In the genomic region with DNA sequence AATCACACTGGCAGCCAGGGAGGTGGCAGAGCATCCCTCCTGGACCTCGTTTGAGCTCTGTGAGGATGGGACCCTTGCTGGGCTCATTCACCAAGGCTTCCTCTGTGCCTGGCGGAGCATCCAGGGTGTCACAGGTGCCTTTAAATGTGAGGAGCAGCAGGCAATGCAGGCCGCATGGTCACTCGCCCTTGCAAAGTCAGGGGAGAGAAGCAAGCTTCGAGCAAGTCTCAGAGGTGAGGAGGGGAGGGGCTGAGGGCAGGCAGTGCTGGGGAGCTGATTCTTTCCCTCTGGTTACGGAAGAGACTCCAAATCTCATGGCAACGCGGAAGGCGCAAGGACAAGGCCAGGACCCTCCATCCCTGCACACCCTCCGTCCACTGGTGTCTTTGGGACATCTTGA, we compare ENCODE assay signal across 1 cellular context.
TF ChIP-seq lines count a peak whose summit lies in the region.

No MANE protein-coding gene starts in this region.

TF ChIP-seq in GM23338, 12 proteins besides CTCF, POLR2A, EP300 and RAD21 (continued from another document):
- TF ChIP-seq, protein P1, sequence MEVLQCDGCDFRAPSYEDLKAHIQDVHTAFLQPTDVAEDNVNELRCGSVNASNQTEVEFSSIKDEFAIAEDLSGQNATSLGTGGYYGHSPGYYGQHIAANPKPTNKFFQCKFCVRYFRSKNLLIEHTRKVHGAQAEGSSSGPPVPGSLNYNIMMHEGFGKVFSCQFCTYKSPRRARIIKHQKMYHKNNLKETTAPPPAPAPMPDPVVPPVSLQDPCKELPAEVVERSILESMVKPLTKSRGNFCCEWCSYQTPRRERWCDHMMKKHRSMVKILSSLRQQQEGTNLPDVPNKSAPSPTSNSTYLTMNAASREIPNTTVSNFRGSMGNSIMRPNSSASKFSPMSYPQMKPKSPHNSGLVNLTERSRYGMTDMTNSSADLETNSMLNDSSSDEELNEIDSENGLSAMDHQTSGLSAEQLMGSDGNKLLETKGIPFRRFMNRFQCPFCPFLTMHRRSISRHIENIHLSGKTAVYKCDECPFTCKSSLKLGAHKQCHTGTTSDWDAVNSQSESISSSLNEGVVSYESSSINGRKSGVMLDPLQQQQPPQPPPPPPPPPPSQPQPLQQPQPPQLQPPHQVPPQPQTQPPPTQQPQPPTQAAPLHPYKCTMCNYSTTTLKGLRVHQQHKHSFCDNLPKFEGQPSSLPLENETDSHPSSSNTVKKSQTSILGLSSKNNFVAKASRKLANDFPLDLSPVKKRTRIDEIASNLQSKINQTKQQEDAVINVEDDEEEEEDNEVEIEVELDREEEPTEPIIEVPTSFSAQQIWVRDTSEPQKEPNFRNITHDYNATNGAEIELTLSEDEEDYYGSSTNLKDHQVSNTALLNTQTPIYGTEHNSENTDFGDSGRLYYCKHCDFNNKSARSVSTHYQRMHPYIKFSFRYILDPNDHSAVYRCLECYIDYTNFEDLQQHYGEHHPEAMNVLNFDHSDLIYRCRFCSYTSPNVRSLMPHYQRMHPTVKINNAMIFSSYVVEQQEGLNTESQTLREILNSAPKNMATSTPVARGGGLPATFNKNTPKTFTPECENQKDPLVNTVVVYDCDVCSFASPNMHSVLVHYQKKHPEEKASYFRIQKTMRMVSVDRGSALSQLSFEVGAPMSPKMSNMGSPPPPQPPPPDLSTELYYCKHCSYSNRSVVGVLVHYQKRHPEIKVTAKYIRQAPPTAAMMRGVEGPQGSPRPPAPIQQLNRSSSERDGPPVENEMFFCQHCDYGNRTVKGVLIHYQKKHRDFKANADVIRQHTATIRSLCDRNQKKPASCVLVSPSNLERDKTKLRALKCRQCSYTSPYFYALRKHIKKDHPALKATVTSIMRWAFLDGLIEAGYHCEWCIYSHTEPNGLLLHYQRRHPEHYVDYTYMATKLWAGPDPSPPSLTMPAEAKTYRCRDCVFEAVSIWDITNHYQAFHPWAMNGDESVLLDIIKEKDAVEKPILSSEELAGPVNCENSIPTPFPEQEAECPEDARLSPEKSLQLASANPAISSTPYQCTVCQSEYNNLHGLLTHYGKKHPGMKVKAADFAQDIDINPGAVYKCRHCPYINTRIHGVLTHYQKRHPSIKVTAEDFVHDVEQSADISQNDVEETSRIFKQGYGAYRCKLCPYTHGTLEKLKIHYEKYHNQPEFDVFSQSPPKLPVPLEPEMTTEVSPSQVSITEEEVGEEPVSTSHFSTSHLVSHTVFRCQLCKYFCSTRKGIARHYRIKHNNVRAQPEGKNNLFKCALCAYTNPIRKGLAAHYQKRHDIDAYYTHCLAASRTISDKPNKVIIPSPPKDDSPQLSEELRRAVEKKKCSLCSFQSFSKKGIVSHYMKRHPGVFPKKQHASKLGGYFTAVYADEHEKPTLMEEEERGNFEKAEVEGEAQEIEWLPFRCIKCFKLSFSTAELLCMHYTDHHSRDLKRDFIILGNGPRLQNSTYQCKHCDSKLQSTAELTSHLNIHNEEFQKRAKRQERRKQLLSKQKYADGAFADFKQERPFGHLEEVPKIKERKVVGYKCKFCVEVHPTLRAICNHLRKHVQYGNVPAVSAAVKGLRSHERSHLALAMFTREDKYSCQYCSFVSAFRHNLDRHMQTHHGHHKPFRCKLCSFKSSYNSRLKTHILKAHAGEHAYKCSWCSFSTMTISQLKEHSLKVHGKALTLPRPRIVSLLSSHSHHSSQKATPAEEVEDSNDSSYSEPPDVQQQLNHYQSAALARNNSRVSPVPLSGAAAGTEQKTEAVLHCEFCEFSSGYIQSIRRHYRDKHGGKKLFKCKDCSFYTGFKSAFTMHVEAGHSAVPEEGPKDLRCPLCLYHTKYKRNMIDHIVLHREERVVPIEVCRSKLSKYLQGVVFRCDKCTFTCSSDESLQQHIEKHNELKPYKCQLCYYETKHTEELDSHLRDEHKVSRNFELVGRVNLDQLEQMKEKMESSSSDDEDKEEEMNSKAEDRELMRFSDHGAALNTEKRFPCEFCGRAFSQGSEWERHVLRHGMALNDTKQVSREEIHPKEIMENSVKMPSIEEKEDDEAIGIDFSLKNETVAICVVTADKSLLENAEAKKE (CRISPR knock-in tag; IDR thresholded peaks at IDR 0.05): no peak
- TF ChIP-seq EZH2phosphoT487 (IDR thresholded peaks at IDR 0.05; ENCODE audit: unreplicated experiment) (no peak), JUNB (IDR thresholded peaks at IDR 0.05; ENCODE audit: unreplicated experiment) (no peak), STAT1 (IDR thresholded peaks at IDR 0.05; ENCODE audit: unreplicated experiment) (no peak)
TF ChIP-seq in GM23338: peak in this region for 0.
